ENCODE assay signal across 20 cellular contexts in the genomic region with DNA sequence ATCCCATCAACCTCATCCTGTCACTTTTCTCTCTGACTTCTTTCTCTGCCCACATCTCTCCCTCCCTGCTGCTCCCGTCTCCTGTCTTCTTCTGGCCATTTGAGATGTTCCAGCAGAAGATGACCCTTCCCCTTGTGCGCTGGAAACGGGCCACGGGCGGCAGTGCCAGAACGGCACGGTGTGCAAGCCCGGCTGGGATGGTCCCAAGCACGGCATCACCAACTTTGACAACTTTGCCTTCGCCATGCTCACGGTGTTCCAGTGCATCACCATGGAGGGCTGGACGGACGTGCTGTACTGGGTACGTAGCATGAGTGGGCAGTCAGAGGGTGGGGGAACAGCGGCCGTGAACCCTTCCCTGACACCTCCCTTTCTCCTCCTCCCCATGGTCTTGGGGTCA.
DNase-seq lines count a peak whose midpoint lies in the region; ATAC-seq, FAIRE-seq and TF ChIP-seq lines count a peak whose summit lies in the region.
"Had no signal": no experiment of that assay in that cellular context is flagged by ENCODE, and none has a peak within 500 bp of the region (broad histone marks: within the 10 kb centered on the region; RNA-seq: fewer than 3 reads in every experiment).

No MANE protein-coding gene starts in this region.

- no peak overlapping the region for H3K9ac ChIP-seq in H1 (replicated peaks in 1 of 4; ENCODE audit: extremely low read depth in 1 of 4, low read depth in 3 of 4, low read length in 3 of 4)
- peak overlapping the region; percentile 66 for H3K9ac ChIP-seq in neuronal stem cell (ENCODE audit: low read depth, low read length, poor library complexity)
- H3K9ac ChIP-seq: GM23248 had no signal

- no peaks in the 10 kb centered on the region for H4K20me1 ChIP-seq in H1 (replicated peaks in 1 of 2; ENCODE audit: control insufficient read depth in 1 of 2, insufficient read depth in 2 of 2, low read length in 2 of 2)

- H4K8ac ChIP-seq in H1 (ENCODE audit: extremely low read depth, insufficient read depth, low read length) (no peak overlapping the region), neuronal stem cell (ENCODE audit: low read depth, low read length) (no peak overlapping the region)

- ATAC-seq in left ventricle myocardium superior = no peak
- ATAC-seq: HCT116 had no signal

- POLR2A ChIA-PET in H1 (lab: Charles Lee; ENCODE audit: partially characterized antibody) = no interaction called here

- no peak overlapping the region for H3K18ac ChIP-seq in H1 (ENCODE audit: extremely low read depth, low read length)
- peak overlapping the region; percentile 44 for H3K18ac ChIP-seq in neuronal stem cell (ENCODE audit: low read length)

- TF ChIP-seq POLR2A in H1 (IDR thresholded peaks at IDR 0.05; ENCODE audit: control extremely low read depth in 1 of 2, low read depth in 2 of 2, low read length in 2 of 2) (no peak), GM12892 (IDR thresholded peaks at IDR 0.05; ENCODE audit: low read depth, low read length) (no peak)

- H3K23ac ChIP-seq in H1 (ENCODE audit: insufficient read length) (no peak overlapping the region), neuronal stem cell (ENCODE audit: low read depth, low read length, poor library complexity) (no peak overlapping the region)

- H3K14ac ChIP-seq in H1 (ENCODE audit: insufficient read length) = no peak overlapping the region
- H3K14ac ChIP-seq in neuronal stem cell (ENCODE audit: low read length) = peak overlapping the region; percentile 51

- H3K4me2 ChIP-seq in H1 (ENCODE audit: insufficient read depth in 1 of 2, low read depth in 2 of 2, low read length in 2 of 2) (no peak overlapping the region), neuronal stem cell (ENCODE audit: insufficient read depth, low read length, poor library complexity, severe bottlenecking) (no peak overlapping the region)

- H2BK120ac ChIP-seq in H1 (replicated peaks; ENCODE audit: low read depth, low read length) (no peak overlapping the region), neuronal stem cell (ENCODE audit: low read depth, low read length) (peak overlapping the region; percentile 24)

- H3K79me1 ChIP-seq in H1 (ENCODE audit: low read depth, low read length) (no peaks in the 10 kb centered on the region), neuronal stem cell (ENCODE audit: low read depth, low read length) (no peaks in the 10 kb centered on the region)

- no peak overlapping the region for H2BK20ac ChIP-seq in H1 (ENCODE audit: low read length)

- no peak for TF ChIP-seq EP300 in H1 (IDR thresholded peaks at IDR 0.05; ENCODE audit: borderline replicate concordance in 1 of 2, low read depth in 2 of 2, low read length in 2 of 2)

- H2BK5ac ChIP-seq in H1 (ENCODE audit: low read depth, low read length) (no peak overlapping the region), neuronal stem cell (ENCODE audit: low read length) (no peak overlapping the region)

- no peaks in the 10 kb centered on the region for H3K79me2 ChIP-seq in H1 (ENCODE audit: control insufficient read depth in 1 of 2, insufficient read depth in 2 of 2, low read length in 2 of 2)

- no peak for TF ChIP-seq CTCF in left ventricle myocardium inferior (IDR thresholded peaks at IDR 0.05; ENCODE audit: borderline replicate concordance)
- TF ChIP-seq CTCF in H1 (IDR thresholded peaks at IDR 0.05; ENCODE audit: control extremely low read depth in 1 of 3, insufficient read depth in 1 of 3, low read depth in 1 of 3, low read length in 3 of 3) = no peak

- TF ChIP-seq RAD21 in H1 (IDR thresholded peaks at IDR 0.05 in 1 of 2, conservative IDR thresholded peaks at IDR 0.05 in 1 of 2; ENCODE audit: low read depth in 2 of 2, low read length in 2 of 2) = no peak

- H2AFZ ChIP-seq in H1 (ENCODE audit: low read length) (no peak overlapping the region), neuronal stem cell (ENCODE audit: low read length) (no peak overlapping the region)
- H2AFZ ChIP-seq: GM23248 had no signal

- no peak for DNase-seq in left ventricle myocardium inferior
- no peak for DNase-seq in left ventricle myocardium superior
- no peak for DNase-seq in H1 (ENCODE audit: low read depth in 1 of 2, low spot score in 2 of 2)
- no peak for DNase-seq in neuronal stem cell (ENCODE audit: low spot score)
- DNase-seq in urothelium cell line (ENCODE audit: low spot score) = no peak
- no peak for DNase-seq in GM19239 (ENCODE audit: insufficient read length, low spot score)
- DNase-seq in GM12892 (ENCODE audit: insufficient read length) = no peak
- no peak for DNase-seq in NCI-H2107 treated with DMSO at 0.1 percent for 48 hours (lab: John Stamatoyannopoulos, UW; ENCODE audit: unreplicated experiment)
- DNase-seq: 8988T; C1 segment of cervical spinal cord; Calu3; CD4-positive, alpha-beta memory T cell; COR-L47; DMS53; DMS79 treated with DMSO at 0.1 percent for 48 hours; GF-D8; GM23248; H9 had no signal

- H4K91ac ChIP-seq in H1 (replicated peaks; ENCODE audit: insufficient read length, low read length) = no peak overlapping the region
- H4K91ac ChIP-seq in neuronal stem cell (ENCODE audit: low read depth, low read length, poor library complexity) = no peak overlapping the region

- no peak overlapping the region for H4K5ac ChIP-seq in H1 (ENCODE audit: insufficient read length, low read depth, low read length)

- no peak overlapping the region for H2AK5ac ChIP-seq in H1 (ENCODE audit: low read depth, low read length)
- peak overlapping the region; percentile 22 for H2AK5ac ChIP-seq in neuronal stem cell (ENCODE audit: low read depth, low read length)

- no peak overlapping the region for H3K4ac ChIP-seq in H1 (replicated peaks; ENCODE audit: insufficient read length, low read depth, low read length)
- H3K4ac ChIP-seq in neuronal stem cell (ENCODE audit: low read length) = no peak overlapping the region

- H3K27me3 ChIP-seq in left ventricle myocardium inferior (ENCODE audit: low read depth) (no peaks in the 10 kb centered on the region), H1 (replicated peaks in 1 of 4; ENCODE audit: control insufficient read depth in 3 of 4, extremely low read depth in 1 of 4, insufficient read depth in 3 of 4, low read length in 3 of 4) (no peaks in the 10 kb centered on the region; a peak in 1 of 7 replicates), neuronal stem cell (ENCODE audit: control insufficient read depth in 3 of 3, insufficient read depth in 3 of 3, low read depth in 1 of 3, low read length in 3 of 3) (peaks cover 0 to 36% (median 0%) of the 10 kb centered on the region in 3 experiments)

- CTCF ChIA-PET in H1 (lab: Charles Lee; ENCODE audit: partially characterized antibody) = no interaction called here

- WGBS in H1 (ENCODE audit: extremely low coverage in 1 of 2, insufficient coverage in 1 of 2, insufficient read length in 1 of 2, insufficient replicate concordance in 2 of 2, low coverage in 1 of 2, low lambda C conversion rate in 2 of 2, missing lambda C conversion rate in 1 of 2), 2 experiments = 94% methylated on average over 14 of the region's 16 CpGs; no CpG with 5 or more reads in 1 of the 2 experiments
- WGBS in neuronal stem cell (ENCODE audit: extremely low coverage in 2 of 2, insufficient read length in 2 of 2, insufficient replicate concordance in 1 of 2), 2 donors = no CpG with 5 or more reads among the region's 16 CpGs

- H3K36me3 ChIP-seq in left ventricle myocardium inferior (peaks cover 3% of the 10 kb centered on the region), H1 (ENCODE audit: control insufficient read depth in 2 of 4, insufficient read depth in 4 of 4, low read length in 3 of 4) (no peaks in the 10 kb centered on the region), neuronal stem cell (replicated peaks in 1 of 2; ENCODE audit: control insufficient read depth in 2 of 2, insufficient read depth in 2 of 2, low read length in 2 of 2) (no peaks in the 10 kb centered on the region)

- H3K4me1 ChIP-seq in left ventricle myocardium inferior (peaks cover 93% of the 10 kb centered on the region), H1 (replicated peaks in 1 of 4; ENCODE audit: control insufficient read depth in 3 of 4, insufficient read depth in 4 of 4, low read length in 3 of 4) (no peaks in the 10 kb centered on the region; a peak in 1 of 7 replicates), neuronal stem cell (ENCODE audit: control insufficient read depth in 2 of 2, insufficient read depth in 1 of 2, low read depth in 1 of 2, low read length in 2 of 2) (peaks cover 0 to 2% of the 10 kb centered on the region in 2 donors)

- H3K4me3 ChIP-seq in left ventricle myocardium inferior (no peak overlapping the region), H1 (ENCODE audit: extremely low read depth in 1 of 4, insufficient read depth in 2 of 4, low read depth in 3 of 4, low read length in 4 of 4) (no peak overlapping the region), neuronal stem cell (ENCODE audit: low read length in 2 of 2) (peak overlapping the region in 1 of 2 donors; percentile 53)
- H3K4me3 ChIP-seq: GM23248 had no signal

- H3K23me2 ChIP-seq in H1 (ENCODE audit: low read depth, low read length) = no peaks in the 10 kb centered on the region

- H3K9me3 ChIP-seq in left ventricle myocardium inferior (replicated peaks) (no peaks in the 10 kb centered on the region), H1 (ENCODE audit: insufficient read depth in 2 of 2, low read depth in 1 of 2, low read length in 1 of 2) (no peaks in the 10 kb centered on the region), neuronal stem cell (replicated peaks in 1 of 2; ENCODE audit: control insufficient read depth in 2 of 2, insufficient read depth in 1 of 2, low read depth in 1 of 2, low read length in 2 of 2) (no peaks in the 10 kb centered on the region)

- H2BK12ac ChIP-seq in H1 (ENCODE audit: low read depth, low read length) (peak overlapping the region; percentile 63; the same call in 1 of the 2 replicates), neuronal stem cell (ENCODE audit: low read length) (no peak overlapping the region)

- FAIRE-seq in H1 (lab: Jason Lieb, UNC) (no peak), urothelium cell line (lab: Jason Lieb, UNC) (peak; percentile 27), GM19239 (lab: Jason Lieb, UNC) (no peak), GM12892 (lab: Jason Lieb, UNC) (no peak)
- FAIRE-seq: GM12891 had no signal

- H3K27ac ChIP-seq in left ventricle myocardium inferior (replicated peaks) = peak overlapping the region; percentile 83
- H3K27ac ChIP-seq in H1 (ENCODE audit: low read depth, low read length) = no peak overlapping the region
- no peak overlapping the region for H3K27ac ChIP-seq in neuronal stem cell (replicated peaks; ENCODE audit: low read length)
- H3K27ac ChIP-seq: GM23248 had no signal

- no peak overlapping the region for H3K56ac ChIP-seq in H1 (replicated peaks; ENCODE audit: insufficient read length, low read depth, low read length)

- intact Hi-C loops in left ventricle myocardium inferior (cut with micrococcal nuclease) = no loop called here
- intact Hi-C loops in left ventricle myocardium superior (cut with micrococcal nuclease) = no loop called here

- H2BK15ac ChIP-seq in H1 (ENCODE audit: low read length) (no peak overlapping the region), neuronal stem cell (ENCODE audit: low read length) (no peak overlapping the region)

TF ChIP-seq in H1, 55 proteins besides CTCF, POLR2A, EP300 and RAD21 (continues in another document):
- no peak for TF ChIP-seq E2F6 (IDR thresholded peaks at IDR 0.05)
